ENCODE assay signal across 35 cellular contexts in the genomic region with DNA sequence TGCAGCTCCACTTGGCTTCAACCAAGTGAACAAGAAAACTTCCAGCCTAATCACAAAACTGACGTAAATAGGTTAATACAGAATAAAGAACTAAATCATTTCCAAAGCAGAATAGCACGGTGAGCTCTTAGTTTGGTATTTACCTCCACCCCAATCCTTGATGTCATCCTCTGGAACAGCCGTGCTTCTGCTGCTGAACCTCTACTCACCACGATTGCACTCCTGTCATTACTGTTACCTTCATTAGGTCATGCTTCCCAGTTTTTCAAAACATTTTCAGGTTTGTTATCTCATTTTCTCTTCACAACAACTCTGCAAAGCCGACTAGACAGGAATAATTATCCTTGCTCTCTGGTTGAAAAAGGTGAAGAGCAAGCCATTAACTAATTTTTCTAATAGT.
"Had no signal": no experiment of that assay in that cellular context is flagged by ENCODE, and none has a peak within 500 bp of the region (broad histone marks: within the 10 kb centered on the region; RNA-seq: fewer than 3 reads in every experiment).

No MANE protein-coding gene starts in this region.

- H3K27ac Mint-ChIP-seq: activated B cell treated with CpG ODN at 0.5 μM for 24 hours; activated CD4-positive, alpha-beta memory T cell treated with anti-CD3 and anti-CD28 coated beads for 36 hours; activated CD4-positive, alpha-beta T cell treated with anti-CD3 and anti-CD28 coated beads, Interleukin-2, amount 10 ng/mL, durations not matched to agents 24 days and 14 days; activated CD8-positive, alpha-beta memory T cell treated with anti-CD3 and anti-CD28 coated beads, Interleukin-2, amount 10 ng/mL, durations not matched to agents 7 days and 5 days; activated CD8-positive, alpha-beta T cell treated with anti-CD3 and anti-CD28 coated beads for 36 hours; activated naive CD4-positive, alpha-beta T cell treated with anti-CD3 and anti-CD28 coated beads, Interleukin-2, amount 10 ng/mL, durations not matched to agents 7 days and 5 days; activated naive CD4-positive, alpha-beta T cell treated with anti-CD3 and anti-CD28 coated beads, Interleukin-2, amount 50 U/mL, for 24 hours; activated naive CD8-positive, alpha-beta T cell; activated naive CD8-positive, alpha-beta T cell treated with anti-CD3 and anti-CD28 coated beads, Interleukin-2, amount 10 ng/mL, durations not matched to agents 7 days and 5 days; activated naive CD8-positive, alpha-beta T cell treated with anti-CD3 and anti-CD28 coated beads, Interleukin-2, amount 50 U/mL, for 24 hours; activated T-cell treated with anti-CD3 and anti-CD28 coated beads, Interleukin-2, amount 50 U/mL, for 24 hours; activated T-helper 2 cell treated with anti-CD3 and anti-CD28 coated beads, Interferon-gamma antibody, Interleukin-2, Interleukin-4, amounts not matched to agents 10 μg/mL and 5 μg/mL and 100 μg/mL, durations not matched to agents 14 hours and 24 hours and 36 hours; T-helper 1 cell treated with Interleukin-12 subunit alpha and Interleukin-12 subunit beta and Interleukin-4 antibody, amounts not matched to agents 30 μg/mL and 1 μg/mL, for 36 hours; T-helper 2 cell treated with Interferon-gamma antibody and Interleukin-4, amounts not matched to agents 5 μg/mL and 100 μg/mL, for 36 hours had no signal

- H3K36me3 Mint-ChIP-seq: activated CD4-positive, alpha-beta memory T cell treated with anti-CD3 and anti-CD28 coated beads for 36 hours; activated CD8-positive, alpha-beta memory T cell treated with anti-CD3 and anti-CD28 coated beads, Interleukin-2, amount 10 ng/mL, durations not matched to agents 7 days and 5 days; activated naive CD4-positive, alpha-beta T cell treated with anti-CD3 and anti-CD28 coated beads, Interleukin-2, amount 10 ng/mL, durations not matched to agents 7 days and 5 days; activated naive CD4-positive, alpha-beta T cell treated with anti-CD3 and anti-CD28 coated beads, Interleukin-2, amount 50 U/mL, for 24 hours; activated naive CD8-positive, alpha-beta T cell; activated naive CD8-positive, alpha-beta T cell treated with anti-CD3 and anti-CD28 coated beads, Interleukin-2, amount 10 ng/mL, durations not matched to agents 7 days and 5 days; brain had no signal

- H3K4me3 ChIP-seq: ascending aorta, cardiac muscle cell had no signal

- H3K9me3 Mint-ChIP-seq: activated B cell treated with CpG ODN at 0.5 μM for 24 hours; activated CD4-positive, alpha-beta memory T cell treated with anti-CD3 and anti-CD28 coated beads for 36 hours; activated CD4-positive, alpha-beta T cell treated with anti-CD3 and anti-CD28 coated beads, Interleukin-2, amount 10 ng/mL, durations not matched to agents 24 days and 14 days; activated CD8-positive, alpha-beta T cell treated with anti-CD3 and anti-CD28 coated beads for 36 hours; activated naive CD4-positive, alpha-beta T cell treated with anti-CD3 and anti-CD28 coated beads, Interleukin-2, amount 10 ng/mL, durations not matched to agents 7 days and 5 days; activated naive CD4-positive, alpha-beta T cell treated with anti-CD3 and anti-CD28 coated beads, Interleukin-2, amount 50 U/mL, for 24 hours; activated naive CD8-positive, alpha-beta T cell treated with anti-CD3 and anti-CD28 coated beads, Interleukin-2, amount 10 ng/mL, durations not matched to agents 7 days and 5 days; activated naive CD8-positive, alpha-beta T cell treated with anti-CD3 and anti-CD28 coated beads, Interleukin-2, amount 50 U/mL, for 24 hours; activated T-cell treated with anti-CD3 and anti-CD28 coated beads, Interleukin-2, amount 50 U/mL, for 24 hours; activated T-helper 2 cell treated with anti-CD3 and anti-CD28 coated beads, Interferon-gamma antibody, Interleukin-2, Interleukin-4, amounts not matched to agents 10 μg/mL and 5 μg/mL and 100 μg/mL, durations not matched to agents 14 hours and 24 hours and 36 hours; brain; central memory CD8-positive, alpha-beta T cell; T-helper 1 cell treated with Interleukin-12 subunit alpha and Interleukin-12 subunit beta and Interleukin-4 antibody, amounts not matched to agents 30 μg/mL and 1 μg/mL, for 36 hours; T-helper 2 cell treated with Interferon-gamma antibody and Interleukin-4, amounts not matched to agents 5 μg/mL and 100 μg/mL, for 36 hours had no signal

- H3K27me3 Mint-ChIP-seq: activated B cell treated with CpG ODN at 0.5 μM for 24 hours; activated CD8-positive, alpha-beta T cell treated with anti-CD3 and anti-CD28 coated beads for 36 hours; brain had no signal

- H3K4me3 Mint-ChIP-seq: activated B cell treated with CpG ODN at 0.5 μM for 24 hours; activated CD4-positive, alpha-beta memory T cell treated with anti-CD3 and anti-CD28 coated beads for 36 hours; activated CD4-positive, alpha-beta T cell treated with anti-CD3 and anti-CD28 coated beads, Interleukin-2, amount 10 ng/mL, durations not matched to agents 24 days and 14 days; activated CD8-positive, alpha-beta memory T cell treated with anti-CD3 and anti-CD28 coated beads, Interleukin-2, amount 10 ng/mL, durations not matched to agents 7 days and 5 days; activated CD8-positive, alpha-beta T cell treated with anti-CD3 and anti-CD28 coated beads for 36 hours; activated naive CD4-positive, alpha-beta T cell treated with anti-CD3 and anti-CD28 coated beads, Interleukin-2, amount 10 ng/mL, durations not matched to agents 7 days and 5 days; activated naive CD4-positive, alpha-beta T cell treated with anti-CD3 and anti-CD28 coated beads, Interleukin-2, amount 50 U/mL, for 24 hours; activated naive CD8-positive, alpha-beta T cell; activated naive CD8-positive, alpha-beta T cell treated with anti-CD3 and anti-CD28 coated beads, Interleukin-2, amount 10 ng/mL, durations not matched to agents 7 days and 5 days; activated naive CD8-positive, alpha-beta T cell treated with anti-CD3 and anti-CD28 coated beads, Interleukin-2, amount 50 U/mL, for 24 hours; activated T-cell treated with anti-CD3 and anti-CD28 coated beads, Interleukin-2, amount 50 U/mL, for 24 hours; brain; central memory CD8-positive, alpha-beta T cell; T-helper 1 cell treated with Interleukin-12 subunit alpha and Interleukin-12 subunit beta and Interleukin-4 antibody, amounts not matched to agents 30 μg/mL and 1 μg/mL, for 36 hours; T-helper 2 cell treated with Interferon-gamma antibody and Interleukin-4, amounts not matched to agents 5 μg/mL and 100 μg/mL, for 36 hours had no signal

- DNase-seq: activated B cell treated with CpG ODN at 0.5 μM for 24 hours; activated CD4-positive, alpha-beta memory T cell treated with anti-CD3 and anti-CD28 coated beads for 36 hours; activated CD4-positive, alpha-beta T cell treated with anti-CD3 and anti-CD28 coated beads for 4 hours; activated CD4-positive, alpha-beta T cell treated with anti-CD3 and anti-CD28 coated beads, Interleukin-2, amount 10 ng/mL, durations not matched to agents 24 days and 14 days; activated CD4-positive, alpha-beta T cell treated with anti-CD3 and anti-CD28 coated beads, Interleukin-2, amount 50 U/mL, for 1 hour; activated CD4-positive, alpha-beta T cell treated with anti-CD3 and anti-CD28 coated beads, Interleukin-2, amount 50 U/mL, for 4 hours; activated CD4-positive, CD25-positive, alpha-beta regulatory T cell treated with anti-CD3 and anti-CD28 coated beads, Interleukin-2, amount 50 U/mL, for 72 hours; activated CD8-positive, alpha-beta memory T cell treated with anti-CD3 and anti-CD28 coated beads, Interleukin-2, amount 10 ng/mL, durations not matched to agents 7 days and 5 days; activated CD8-positive, alpha-beta memory T cell treated with anti-CD3 and anti-CD28 coated beads, Interleukin-2, amount 50 U/mL, for 48 hours; activated CD8-positive, alpha-beta T cell treated with anti-CD3 and anti-CD28 coated beads for 36 hours; activated effector memory CD4-positive, alpha-beta T cell treated with Interleukin-2 at 50 U/mL for 16 hours; activated gamma-delta T cell; activated naive CD4-positive, alpha-beta T cell treated with anti-CD3 and anti-CD28 coated beads, Interleukin-2, amount 10 ng/mL, durations not matched to agents 7 days and 5 days; activated naive CD4-positive, alpha-beta T cell treated with Interleukin-2 at 50 U/mL for 16 hours; activated naive CD8-positive, alpha-beta T cell treated with anti-CD3 and anti-CD28 coated beads, Interleukin-2, amount 10 ng/mL, durations not matched to agents 7 days and 5 days; activated naive CD8-positive, alpha-beta T cell treated with anti-CD3 and anti-CD28 coated beads, Interleukin-2, amount 50 U/mL, for 24 hours; activated T-cell treated with anti-CD3 and anti-CD28 coated beads, Interleukin-2, amount 50 U/mL, for 24 hours; activated T-cell treated with anti-CD3 and anti-CD28 coated beads, Interleukin-2, amount 50 U/mL, for 48 hours; amygdala; anterior cingulate cortex; caudate nucleus; cerebellar nuclear complex; T-helper 1 cell; T-helper 2 cell; T-helper 9 cell had no signal

- H3K36me3 ChIP-seq: ascending aorta, cardiac muscle cell had no signal

- H3K27me3 ChIP-seq: ascending aorta, cardiac muscle cell had no signal

- H3K27ac ChIP-seq: ascending aorta, cardiac muscle cell, VCaP had no signal

- H3K4me1 Mint-ChIP-seq: activated CD4-positive, alpha-beta T cell treated with anti-CD3 and anti-CD28 coated beads, Interleukin-2, amount 10 ng/mL, durations not matched to agents 24 days and 14 days; activated CD8-positive, alpha-beta memory T cell treated with anti-CD3 and anti-CD28 coated beads, Interleukin-2, amount 10 ng/mL, durations not matched to agents 7 days and 5 days; activated naive CD4-positive, alpha-beta T cell treated with anti-CD3 and anti-CD28 coated beads, Interleukin-2, amount 10 ng/mL, durations not matched to agents 7 days and 5 days; activated naive CD4-positive, alpha-beta T cell treated with anti-CD3 and anti-CD28 coated beads, Interleukin-2, amount 50 U/mL, for 24 hours; activated naive CD8-positive, alpha-beta T cell treated with anti-CD3 and anti-CD28 coated beads, Interleukin-2, amount 10 ng/mL, durations not matched to agents 7 days and 5 days; activated naive CD8-positive, alpha-beta T cell treated with anti-CD3 and anti-CD28 coated beads, Interleukin-2, amount 50 U/mL, for 24 hours; central memory CD8-positive, alpha-beta T cell had no signal

- H3K9me3 ChIP-seq: ascending aorta had no signal
